Comparison of ENCODE assay signal across 20 cellular contexts in the genomic region with DNA sequence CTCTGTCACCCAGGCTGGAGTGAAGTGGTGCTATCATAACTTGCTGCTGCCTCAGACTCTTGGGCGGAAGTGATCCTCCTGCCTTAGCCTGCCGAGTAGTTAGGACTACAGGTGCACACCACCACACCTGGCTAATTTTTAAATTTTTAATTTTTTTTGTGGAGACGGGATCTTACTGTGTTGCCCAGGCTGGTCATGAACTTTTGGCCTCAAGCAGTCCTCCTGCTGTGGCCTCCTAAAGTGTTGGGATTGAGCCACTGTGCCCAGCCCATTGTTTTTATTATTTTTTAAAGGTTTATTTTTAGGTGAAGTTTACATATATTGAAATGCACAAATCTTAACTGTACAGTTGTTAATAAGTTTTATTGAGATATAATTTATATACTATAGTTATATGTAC. TPM values are rescaled to one million over a fixed set of nuclear protein-coding genes. Genes with fewer than 3 reads are reported as not detected.
DNase-seq lines count a peak whose midpoint lies in the region; ATAC-seq and TF ChIP-seq lines count a peak whose summit lies in the region.
"Had no signal": no experiment of that assay in that cellular context is flagged by ENCODE, and none has a peak within 500 bp of the region (broad histone marks: within the 10 kb centered on the region; RNA-seq: fewer than 3 reads in every experiment).

No MANE protein-coding gene starts in this region.

- ATAC-seq in SK-N-SH treated with all-trans-retinoic acid at 6 μM for 48 hours (no peak), GM18517 (IDR thresholded peaks at IDR 0.05; ENCODE audit: unreplicated experiment) (no peak), GM21723 (IDR thresholded peaks at IDR 0.05; ENCODE audit: unreplicated experiment) (no peak)
- ATAC-seq: natural killer cell; stimulated activated naive B cell treated with anti-CD40 and anti-IgM and Interleukin-4, amounts not matched to agents 10 μg/mL and 1 μg/mL and 100 μg/mL, for 72 hours had no signal

- H3K27me3 ChIP-seq in SK-N-SH (ENCODE audit: insufficient read depth): no peaks in the 10 kb centered on the region
- H3K27me3 ChIP-seq in KMS-11 (ENCODE audit: insufficient read depth, low read depth): no peaks in the 10 kb centered on the region
- no peaks in the 10 kb centered on the region for H3K27me3 ChIP-seq in endodermal cell (ENCODE audit: control insufficient read depth, insufficient read depth, low read length, poor library complexity, severe bottlenecking)
- no peaks in the 10 kb centered on the region for H3K27me3 ChIP-seq in neural cell (ENCODE audit: insufficient read depth, low read depth, low read length)
- H3K27me3 ChIP-seq: BE2C, colonic mucosa, transverse colon had no signal

- H3K9ac ChIP-seq in SK-N-SH: no peak overlapping the region
- H3K9ac ChIP-seq in KMS-11: no peak overlapping the region
- H3K9ac ChIP-seq in endodermal cell (ENCODE audit: extremely low read depth, low read length, poor library complexity, severe bottlenecking): no peak overlapping the region
- H3K9ac ChIP-seq in neural cell (ENCODE audit: low read length): no peak overlapping the region

- CTCF ChIA-PET in SK-N-SH (lab: Yijun Ruan, JAX): no interaction called here
- CTCF ChIA-PET in GM10248 (lab: Yijun Ruan, JAX): no interaction called here

- no peak overlapping the region for H2AFZ ChIP-seq in SK-N-SH (ENCODE audit: low read depth)
- H2AFZ ChIP-seq in KMS-11 (ENCODE audit: low read depth): no peak overlapping the region
- H2AFZ ChIP-seq in neural cell (ENCODE audit: low read depth, low read length): no peak overlapping the region

- WGBS in SK-N-SH (ENCODE audit: low lambda C conversion rate): 94% methylated on average over 3 of the region's 3 CpGs
- 75 to 97% methylated on average over 3 of the region's 3 CpGs for WGBS in endodermal cell (ENCODE audit: insufficient coverage in 1 of 2, insufficient read length in 1 of 2), 2 experiments

- POLR2A ChIA-PET in SK-N-SH (lab: Yijun Ruan, JAX) (no interaction called here), GM10248 (lab: Yijun Ruan, JAX) (no interaction called here)

- peak overlapping the region; percentile 29 to 78; a peak in 3 of 4 replicates for H3K27ac ChIP-seq in SK-N-SH (ENCODE audit: low read depth in 2 of 2, low read length in 1 of 2)
- H3K27ac ChIP-seq in KMS-11: no peak overlapping the region
- H3K27ac ChIP-seq in endodermal cell (ENCODE audit: low read depth, low read length): no peak overlapping the region
- H3K27ac ChIP-seq in neural cell (ENCODE audit: low read length): no peak overlapping the region
- H3K27ac ChIP-seq: 22Rv1, colonic mucosa, transverse colon, VCaP had no signal

- H3K79me2 ChIP-seq in SK-N-SH (ENCODE audit: insufficient read depth): peaks cover 82% of the 10 kb centered on the region
- H3K79me2 ChIP-seq in KMS-11 (ENCODE audit: insufficient read depth, low read depth): peaks cover 79% of the 10 kb centered on the region
- peaks cover 81% of the 10 kb centered on the region for H3K79me2 ChIP-seq in neural cell (replicated peaks; ENCODE audit: insufficient read depth, low read length)

- no peaks in the 10 kb centered on the region for H3K27me3 Mint-ChIP-seq in endodermal cell (ENCODE audit: insufficient read depth)
- H3K27me3 Mint-ChIP-seq: stimulated activated naive B cell treated with anti-CD40 and anti-IgM and Interleukin-4, amounts not matched to agents 10 μg/mL and 1 μg/mL and 100 μg/mL, for 72 hours had no signal

- H3K36me3 ChIP-seq in SK-N-SH (replicated peaks in 1 of 2; ENCODE audit: control insufficient read depth in 1 of 2, insufficient read depth in 2 of 2, low read length in 1 of 2): peaks cover 3 to 31% of the 10 kb centered on the region in 2 experiments
- H3K36me3 ChIP-seq in KMS-11 (ENCODE audit: insufficient read depth): no peaks in the 10 kb centered on the region
- H3K36me3 ChIP-seq in endodermal cell (ENCODE audit: control insufficient read depth, insufficient read depth, low read length): peaks cover 50% of the 10 kb centered on the region
- peaks cover 17% of the 10 kb centered on the region for H3K36me3 ChIP-seq in neural cell (ENCODE audit: insufficient read depth, low read length)
- H3K36me3 ChIP-seq: colonic mucosa, transverse colon had no signal

- peak overlapping the region; percentile 100 for H3K4me3 Mint-ChIP-seq in endodermal cell
- H3K4me3 Mint-ChIP-seq: stimulated activated naive B cell treated with anti-CD40 and anti-IgM and Interleukin-4, amounts not matched to agents 10 μg/mL and 1 μg/mL and 100 μg/mL, for 72 hours had no signal

- DNase-seq in SK-N-SH (no peak), endodermal cell (no peak), GM10248 (ENCODE audit: extremely low spot score) (no peak)
- DNase-seq: activated effector memory CD4-positive, alpha-beta T cell treated with anti-CD3 and anti-CD28 coated beads, Interleukin-2, amount 50 U/mL, for 16 hours; BE2C; colonic mucosa; DMS153; natural killer cell; NCI-H1417; stimulated activated naive B cell treated with anti-CD40 and anti-IgM and Interleukin-4, amounts not matched to agents 10 μg/mL and 1 μg/mL and 100 μg/mL, for 72 hours; transverse colon had no signal

- H3K4me3 ChIP-seq in SK-N-SH (ENCODE audit: low read depth in 2 of 2, low read length in 1 of 2): no peak overlapping the region; a peak in 1 of 4 replicates
- H3K4me3 ChIP-seq in KMS-11 (IDR thresholded peaks at IDR 0.05; ENCODE audit: insufficient read depth, low read depth, low read length): no peak overlapping the region
- peak overlapping the region; percentile 95 for H3K4me3 ChIP-seq in endodermal cell (ENCODE audit: low read length)
- H3K4me3 ChIP-seq in neural cell (ENCODE audit: low read length): peak overlapping the region; percentile 78
- H3K4me3 ChIP-seq: colonic mucosa, HAP-1, lung, transverse colon had no signal

- peaks cover 23% of the 10 kb centered on the region for H3K9me3 Mint-ChIP-seq in endodermal cell
- H3K9me3 Mint-ChIP-seq: natural killer cell; stimulated activated naive B cell treated with anti-CD40 and anti-IgM and Interleukin-4, amounts not matched to agents 10 μg/mL and 1 μg/mL and 100 μg/mL, for 72 hours had no signal

- peaks cover 12% of the 10 kb centered on the region for H3K4me1 Mint-ChIP-seq in endodermal cell

- H3K4me2 ChIP-seq in SK-N-SH (peak overlapping the region; percentile 75), KMS-11 (peak overlapping the region; percentile 98; the same call in 1 of the 2 replicates), neural cell (ENCODE audit: low read length) (peak overlapping the region; percentile 77)

- TF ChIP-seq CTCF in SK-N-SH (IDR thresholded peaks at IDR 0.05) (no peak), KMS-11 (conservative IDR thresholded peaks at IDR 0.05; ENCODE audit: low read depth, low read length) (no peak), endodermal cell (conservative IDR thresholded peaks at IDR 0.05) (no peak), neural cell (IDR thresholded peaks at IDR 0.05; ENCODE audit: poor library complexity, severe bottlenecking) (no peak), GM10248 (IDR thresholded peaks at IDR 0.05; ENCODE audit: control extremely low read depth, extremely low read depth, low read depth, missing control alignments) (no peak)

- H3K27ac Mint-ChIP-seq in endodermal cell: no peak overlapping the region
- H3K27ac Mint-ChIP-seq: stimulated activated naive B cell treated with anti-CD40 and anti-IgM and Interleukin-4, amounts not matched to agents 10 μg/mL and 1 μg/mL and 100 μg/mL, for 72 hours had no signal

- TF ChIP-seq EP300 in SK-N-SH (IDR thresholded peaks at IDR 0.05; ENCODE audit: borderline replicate concordance in 1 of 2, low read depth in 1 of 2, low read length in 1 of 2): no peak
- TF ChIP-seq EP300 in neural cell (conservative IDR thresholded peaks at IDR 0.05; ENCODE audit: poor library complexity, severe bottlenecking): no peak

- H3K9me2 ChIP-seq in SK-N-SH: no peaks in the 10 kb centered on the region
- H3K9me2 ChIP-seq in neural cell (ENCODE audit: insufficient read depth, low read length): no peaks in the 10 kb centered on the region

- H4K20me1 ChIP-seq in SK-N-SH (ENCODE audit: insufficient read depth): peaks cover 28% of the 10 kb centered on the region
- H4K20me1 ChIP-seq in KMS-11 (ENCODE audit: insufficient read depth): no peaks in the 10 kb centered on the region
- peaks cover 17% of the 10 kb centered on the region for H4K20me1 ChIP-seq in neural cell (ENCODE audit: insufficient read depth)

- H3K4me1 ChIP-seq in SK-N-SH (ENCODE audit: control insufficient read depth in 1 of 2, insufficient read depth in 2 of 2, low read depth in 1 of 2, low read length in 1 of 2) (peaks cover 0 to 6% of the 10 kb centered on the region in 2 experiments; a peak in 2 of 4 replicates), KMS-11 (ENCODE audit: low read depth, poor library complexity, severe bottlenecking) (peaks cover 49% of the 10 kb centered on the region), endodermal cell (ENCODE audit: control insufficient read depth, insufficient read depth, low read length) (peaks cover 4% of the 10 kb centered on the region)
- H3K4me1 ChIP-seq: BE2C had no signal

- peaks cover 55% of the 10 kb centered on the region for H3K36me3 Mint-ChIP-seq in endodermal cell (ENCODE audit: low read depth)
- H3K36me3 Mint-ChIP-seq: natural killer cell had no signal

- H3F3A ChIP-seq in SK-N-SH (replicated peaks; ENCODE audit: insufficient read depth): peaks cover 29% of the 10 kb centered on the region
- H3F3A ChIP-seq in neural cell (ENCODE audit: insufficient read depth, low read length, poor library complexity, severe bottlenecking): no peaks in the 10 kb centered on the region

- peaks cover 6% of the 10 kb centered on the region; the same call in 1 of the 2 replicates for H3K9me3 ChIP-seq in SK-N-SH
- H3K9me3 ChIP-seq in endodermal cell (ENCODE audit: control insufficient read depth, low read length): peaks cover 22% of the 10 kb centered on the region
- no peaks in the 10 kb centered on the region for H3K9me3 ChIP-seq in neural cell (ENCODE audit: low read length)
- H3K9me3 ChIP-seq: BE2C, colonic mucosa, HAP-1, transverse colon had no signal

- TF ChIP-seq RAD21 in SK-N-SH (IDR thresholded peaks at IDR 0.05; ENCODE audit: low read length) (no peak), neural cell (conservative IDR thresholded peaks at IDR 0.05) (no peak)

TF ChIP-seq in SK-N-SH, 30 proteins besides CTCF, POLR2A, EP300 and RAD21 (continues in another document):
- TF ChIP-seq YY1 (IDR thresholded peaks at IDR 0.05; ENCODE audit: low read depth) (no peak), SIN3A (IDR thresholded peaks at IDR 0.05; ENCODE audit: borderline replicate concordance, low read depth, low read length) (no peak)

TF ChIP-seq in neural cell, 6 proteins besides CTCF, POLR2A, EP300 and RAD21 (continues in another document):
- TF ChIP-seq SMC3 (conservative IDR thresholded peaks at IDR 0.05; ENCODE audit: poor library complexity) (no peak), MXI1 (conservative IDR thresholded peaks at IDR 0.05; ENCODE audit: poor library complexity, severe bottlenecking) (no peak)

RNA-seq across cellular contexts. Expression of a gene that starts 3.2 kb away (rescaled TPM):
- 11.9 and 15.3 TPM in 2 replicates for polyA plus RNA-seq in SK-N-SH (2012; rRNA removed)
- 16.1 and 16.2 TPM in 2 replicates for polyA plus RNA-seq in SK-N-SH (2012; cell fraction: cytosol; rRNA removed)
- 6.3 and 12.7 TPM in 2 replicates for polyA plus RNA-seq in SK-N-SH (2012; cell fraction: nucleus; rRNA removed)
- 100 to 1,000 TPM in 1 of 2 donors, 10 to 100 TPM in 1; 85.0 to 103 TPM for total RNA-seq in endodermal cell
- 59.7 TPM for polyA plus RNA-seq in endodermal cell (2013, experiment 1 of 2)
- 59.7 TPM for polyA plus RNA-seq in endodermal cell (2013, experiment 2 of 2)
- 122 and 124 TPM in 2 replicates for polyA plus RNA-seq in neural cell
- 222 and 233 TPM in 2 replicates for polyA minus RNA-seq in neural cell

Comparison
In these comparisons a context has a peak if more than half of its experiments do, and no peak if none do; other contexts are left out.
1. H3K27ac ChIP-seq: peak in SK-N-SH (2 of 2); none in KMS-11 (single experiment), endodermal cell (single experiment) and neural cell (single experiment).
2. H3K4me3 ChIP-seq: peak in endodermal cell (single experiment) and neural cell (single experiment); none in SK-N-SH (0 of 2) and KMS-11 (single experiment).
3. Peak in every context shown above with its lines, with median percentiles within 50 percentile points of each other: H3K4me2 ChIP-seq.